ENCODE assay signal across 8 cellular contexts in the genomic region with DNA sequence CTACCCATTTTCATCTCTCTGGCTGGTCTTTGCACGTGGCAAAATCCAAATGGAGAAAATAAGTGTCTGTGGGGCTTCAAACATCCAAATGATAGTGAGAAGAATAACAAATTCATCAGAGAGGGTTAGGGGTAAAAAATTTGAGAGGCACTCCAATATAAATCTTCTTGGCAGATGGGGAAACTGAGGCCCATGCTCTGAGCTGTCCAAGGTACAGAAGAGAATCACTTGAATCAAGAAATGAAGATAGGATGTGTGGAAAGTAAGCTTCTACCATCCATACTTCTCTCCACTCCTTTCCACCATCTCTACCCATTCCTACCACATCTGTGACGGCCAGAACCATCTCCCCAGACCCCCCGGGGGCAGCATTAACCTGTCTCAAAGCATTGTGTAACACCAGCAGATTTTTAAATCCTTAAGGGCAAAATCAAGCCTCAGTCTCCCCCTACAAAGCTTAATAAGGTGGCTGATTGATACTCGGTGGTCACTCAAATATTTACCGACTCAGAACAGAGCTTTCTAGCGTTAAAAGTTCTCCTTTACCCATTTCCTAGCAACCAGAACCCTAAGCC. TPM values are rescaled to one million over a fixed set of nuclear protein-coding genes. Genes with fewer than 3 reads are reported as not detected.
DNase-seq lines count a peak whose midpoint lies in the region; ATAC-seq and TF ChIP-seq lines count a peak whose summit lies in the region.

No MANE protein-coding gene starts in this region.

- dilution Hi-C loops in mammary epithelial cell (cut with HindIII; ENCODE audit: low sequenced_read_pairs), result loop anchor here (5.0 to 10.0 kb wide), 2 partner anchors 32 to 175 kb away; no protein-coding TSS in a partner anchor

- H3K4me3 ChIP-seq in HUES48 (ENCODE audit: low read depth, low read length), result peak overlapping the region; percentile 89
- H3K4me3 ChIP-seq in mammary epithelial cell (replicated peaks in 1 of 3; ENCODE audit: insufficient read depth in 1 of 3, low read depth in 2 of 3, low read length in 3 of 3), result peak overlapping the region; percentile 82 to 97 (median 90)
- H3K4me3 ChIP-seq in mucosa of stomach (ENCODE audit: low read length), result peak overlapping the region; percentile 99

- ATAC-seq in HG03432 (IDR thresholded peaks at IDR 0.05; ENCODE audit: unreplicated experiment), result no peak

- H3K79me2 ChIP-seq in mammary epithelial cell (ENCODE audit: insufficient read depth, low read length), result peaks cover 73% of the 10 kb centered on the region

- no peaks in the 10 kb centered on the region for H4K20me1 ChIP-seq in mammary epithelial cell (ENCODE audit: insufficient read depth, low read length)

- H3K9me3 ChIP-seq in HUES48 (ENCODE audit: control insufficient read depth, insufficient read depth, low read length), result no peaks in the 10 kb centered on the region
- no peaks in the 10 kb centered on the region for H3K9me3 ChIP-seq in mammary epithelial cell (replicated peaks; ENCODE audit: insufficient read depth, low read length)
- H3K9me3 ChIP-seq in mucosa of stomach (ENCODE audit: control insufficient read depth, low read length), result no peaks in the 10 kb centered on the region

- H3K4me2 ChIP-seq in mammary epithelial cell (ENCODE audit: insufficient read depth, low read depth, low read length), result peak overlapping the region; percentile 78

- CTCF ChIA-PET in mammary epithelial cell (lab: Charles Lee; ENCODE audit: low non-redundant PET), result no interaction called here

- DNase-seq in ACHN (peak; percentile 39), mammary epithelial cell (no peak), NCI-H226 (no peak), kidney glomerular epithelial cell (lab: John Stamatoyannopoulos, UW) (no peak), NCI-H2081 (lab: John Stamatoyannopoulos, UW) (no peak)

- H2AFZ ChIP-seq in mammary epithelial cell (ENCODE audit: low read depth, low read length), result peak overlapping the region; percentile 93

- intact Hi-C loops in mammary epithelial cell (cut with micrococcal nuclease), result loop anchor here (2.0 to 5.0 kb wide), 3 partner anchors 137 to 283 kb away; a partner anchor contains a TSS

- 15% methylated on average over 5 of the region's 6 CpGs for WGBS in mammary epithelial cell (ENCODE audit: low coverage, missing lambda C conversion rate)

- H3K27me3 ChIP-seq in HUES48 (ENCODE audit: control insufficient read depth, insufficient read depth, low read length), result no peaks in the 10 kb centered on the region
- no peaks in the 10 kb centered on the region for H3K27me3 ChIP-seq in mammary epithelial cell (ENCODE audit: insufficient read depth, low read length)
- H3K27me3 ChIP-seq in mucosa of stomach (ENCODE audit: control insufficient read depth, insufficient read depth, low read length), result no peaks in the 10 kb centered on the region

- H3K36me3 ChIP-seq in HUES48 (ENCODE audit: control insufficient read depth, insufficient read depth, low read length), result peaks cover 17% of the 10 kb centered on the region; the same call in 1 of the 2 replicates
- peaks cover 3% of the 10 kb centered on the region for H3K36me3 ChIP-seq in mammary epithelial cell (ENCODE audit: insufficient read depth, low read length)
- no peaks in the 10 kb centered on the region for H3K36me3 ChIP-seq in mucosa of stomach (ENCODE audit: control insufficient read depth, insufficient read depth, low read length)

- no peak overlapping the region for H3K27ac ChIP-seq in HUES48 (ENCODE audit: low read depth, low read length)
- H3K27ac ChIP-seq in mammary epithelial cell (ENCODE audit: insufficient read depth, low read depth, low read length), result peak overlapping the region; percentile 84

- H3K9ac ChIP-seq in HUES48 (ENCODE audit: low read depth, low read length), result peak overlapping the region; percentile 83
- peak overlapping the region; percentile 87 for H3K9ac ChIP-seq in mammary epithelial cell (ENCODE audit: insufficient read depth, low read length)
- H3K9ac ChIP-seq in mucosa of stomach (ENCODE audit: low read length), result peak overlapping the region; percentile 90

- TF ChIP-seq CTCF in mammary epithelial cell (conservative IDR thresholded peaks at IDR 0.05 in 1 of 2, IDR thresholded peaks at IDR 0.05 in 1 of 2; ENCODE audit: extremely low read depth in 1 of 2, insufficient read depth in 1 of 2, low read depth in 1 of 2, low read length in 2 of 2), result no peak

- in situ Hi-C loops in ACHN (cut with HindIII; ENCODE audit: low pct_ligation_motif_present, low pct_unique_long_range_greater_than_20kb, low sequenced_read_pairs), result loop anchor here (25.0 kb wide), 1 partner anchor 183 kb away; a partner anchor contains a TSS
- in situ Hi-C loops in mammary epithelial cell (cut with MboI; ENCODE audit: low sequenced_read_pairs in 2 of 2), result loop anchor here (10.0 to 25.0 kb wide), 2 partner anchors 185 to 283 kb away; no protein-coding TSS in a partner anchor

- H3K4me1 ChIP-seq in HUES48 (ENCODE audit: control insufficient read depth, insufficient read depth, low read length) (no peaks in the 10 kb centered on the region; the same call in 1 of the 2 replicates), mammary epithelial cell (ENCODE audit: insufficient read depth, low read length) (peaks cover 10% of the 10 kb centered on the region), mucosa of stomach (ENCODE audit: control insufficient read depth, insufficient read depth, low read length) (peaks cover 17% of the 10 kb centered on the region)

- no TSS peak for BruUV-seq in mammary epithelial cell (replicated peaks; lab: Mats Ljungman, UMichigan)

RNA-seq across cellular contexts. Expression of a gene that starts 0.8 kb away (rescaled TPM):
- 10 to 100 TPM; 70.0 to 75.5 TPM for total RNA-seq in mammary epithelial cell
- 49.0 TPM for polyA plus RNA-seq in mammary epithelial cell
- polyA minus RNA-seq in mammary epithelial cell, result 64.4 TPM
